Comparison of ENCODE assay signal across 20 cellular contexts in genomic region chr9:69252436-69252835, GRCh38.
DNase-seq lines count a peak whose midpoint lies in the region; ATAC-seq, FAIRE-seq and TF ChIP-seq lines count a peak whose summit lies in the region.
"Had no signal": no experiment of that assay in that cellular context is flagged by ENCODE, and none has a peak within 500 bp of the region (broad histone marks: within the 10 kb centered on the region; RNA-seq: fewer than 3 reads in every experiment).

No MANE protein-coding gene starts in this region.

- H3K27ac Mint-ChIP-seq in dendritic cell treated with granulocyte-macrophage colony-stimulating factor and Interleukin-4, amounts not matched to agents 40 ng/mL and 50 ng/mL, for 4 days, result peak overlapping the region; percentile 30
- H3K27ac Mint-ChIP-seq in progenitor cell of endocrine pancreas, result peak overlapping the region; percentile 62
- H3K27ac Mint-ChIP-seq: CD4-positive, CD25-positive, alpha-beta regulatory T cell had no signal

- no peaks in the 10 kb centered on the region for H4K20me1 ChIP-seq in keratinocyte (ENCODE audit: control insufficient read depth, extremely low read depth, insufficient read depth, low read length)

- dilution Hi-C loops in keratinocyte (cut with MboI; ENCODE audit: extremely low pct_ligation_motif_present, low sequenced_read_pairs), result no loop called here

- H3K4me1 ChIP-seq in SJCRH30 (peaks cover 7% of the 10 kb centered on the region; the same call in 1 of the 2 replicates), keratinocyte (ENCODE audit: control insufficient read depth, extremely low read depth, insufficient read depth, low read length) (peaks cover 16% of the 10 kb centered on the region)

- H3K9me1 ChIP-seq in keratinocyte (ENCODE audit: control insufficient read depth, extremely low read depth, insufficient read depth, low read length), result no peaks in the 10 kb centered on the region

- H3K4me3 ChIP-seq in SJCRH30 (no peak overlapping the region), keratinocyte (ENCODE audit: control insufficient read depth in 2 of 3, extremely low read depth in 1 of 3, insufficient read depth in 2 of 3, low read depth in 1 of 3, low read length in 3 of 3) (no peak overlapping the region)
- H3K4me3 ChIP-seq: GM12878, GM23248, MG63 had no signal

- no peak overlapping the region for H3K4me3 Mint-ChIP-seq in dendritic cell treated with granulocyte-macrophage colony-stimulating factor and Interleukin-4, amounts not matched to agents 40 ng/mL and 50 ng/mL, for 4 days
- H3K4me3 Mint-ChIP-seq in progenitor cell of endocrine pancreas (ENCODE audit: low read depth), result no peak overlapping the region
- H3K4me3 Mint-ChIP-seq: CD4-positive, CD25-positive, alpha-beta regulatory T cell had no signal

- H3K27ac ChIP-seq in SJCRH30 (peak overlapping the region; percentile 5; the same call in 1 of the 2 replicates), keratinocyte (ENCODE audit: control insufficient read depth, insufficient read depth, low read length) (peak overlapping the region; percentile 62)
- H3K27ac ChIP-seq: GM23248, KMS-11 had no signal

- intact Hi-C loops in dendritic cell treated with granulocyte-macrophage colony-stimulating factor and Interleukin-4, amounts not matched to agents 40 ng/mL and 50 ng/mL, for 4 days (cut with micrococcal nuclease), result no loop called here

- H3K36me3 ChIP-seq in SJCRH30 (no peaks in the 10 kb centered on the region), keratinocyte (ENCODE audit: control insufficient read depth in 2 of 2, extremely low read depth in 1 of 2, insufficient read depth in 2 of 2, low read length in 2 of 2) (peaks cover 23 to 41% of the 10 kb centered on the region in 2 experiments)
- H3K36me3 ChIP-seq: MG63 had no signal

- H3K9me3 Mint-ChIP-seq in dendritic cell treated with granulocyte-macrophage colony-stimulating factor and Interleukin-4, amounts not matched to agents 40 ng/mL and 50 ng/mL, for 4 days, result no peaks in the 10 kb centered on the region
- no peaks in the 10 kb centered on the region for H3K9me3 Mint-ChIP-seq in progenitor cell of endocrine pancreas (ENCODE audit: low read depth)
- H3K9me3 Mint-ChIP-seq: CD4-positive, CD25-positive, alpha-beta regulatory T cell had no signal

- ATAC-seq in GM19351 (IDR thresholded peaks at IDR 0.05; ENCODE audit: unreplicated experiment) (no peak), HG02798 (IDR thresholded peaks at IDR 0.05; ENCODE audit: poor library complexity, unreplicated experiment) (no peak)
- ATAC-seq: GM12878 had no signal

- no peak for TF ChIP-seq CTCF in keratinocyte (optimal IDR thresholded peaks at IDR 0.05 in 1 of 3, IDR thresholded peaks at IDR 0.05 in 1 of 3, conservative IDR thresholded peaks at IDR 0.05 in 1 of 3; ENCODE audit: extremely low read depth in 1 of 3, insufficient read depth in 2 of 3, low read length in 3 of 3)
- TF ChIP-seq CTCF in progenitor cell of endocrine pancreas (IDR thresholded peaks at IDR 0.05; ENCODE audit: unreplicated experiment), result no peak

- no peaks in the 10 kb centered on the region for H3K27me3 ChIP-seq in SJCRH30
- no peaks in the 10 kb centered on the region for H3K27me3 ChIP-seq in keratinocyte (ENCODE audit: control insufficient read depth, extremely low read depth, insufficient read depth, low read length)
- H3K27me3 ChIP-seq: MG63 had no signal

- H2AFZ ChIP-seq in keratinocyte (ENCODE audit: control insufficient read depth, low read length), result no peak overlapping the region
- H2AFZ ChIP-seq: GM23248 had no signal

- no peaks in the 10 kb centered on the region for H3K27me3 Mint-ChIP-seq in dendritic cell treated with granulocyte-macrophage colony-stimulating factor and Interleukin-4, amounts not matched to agents 40 ng/mL and 50 ng/mL, for 4 days
- no peaks in the 10 kb centered on the region for H3K27me3 Mint-ChIP-seq in progenitor cell of endocrine pancreas
- H3K27me3 Mint-ChIP-seq: CD4-positive, CD25-positive, alpha-beta regulatory T cell had no signal

- H3K36me3 Mint-ChIP-seq in dendritic cell treated with granulocyte-macrophage colony-stimulating factor and Interleukin-4, amounts not matched to agents 40 ng/mL and 50 ng/mL, for 4 days (ENCODE audit: low read depth), result peaks cover 73% of the 10 kb centered on the region
- H3K36me3 Mint-ChIP-seq in progenitor cell of endocrine pancreas (ENCODE audit: insufficient read depth), result peaks cover 45% of the 10 kb centered on the region

- H3K4me2 ChIP-seq in keratinocyte (ENCODE audit: control insufficient read depth, extremely low read depth, insufficient read depth, low read depth, low read length), result peak overlapping the region; percentile 47
- H3K4me2 ChIP-seq: KMS-11 had no signal

- H3K9ac ChIP-seq in keratinocyte (ENCODE audit: control insufficient read depth, extremely low read depth, insufficient read depth, low read length), result no peak overlapping the region
- H3K9ac ChIP-seq: GM23248, KMS-11 had no signal

- no peaks in the 10 kb centered on the region for H3K79me2 ChIP-seq in keratinocyte (ENCODE audit: control insufficient read depth, insufficient read depth, low read length)

- DNase-seq in SJCRH30 (no peak), keratinocyte (ENCODE audit: low read depth, low spot score) (no peak), progenitor cell of endocrine pancreas (ENCODE audit: low spot score, unreplicated experiment) (no peak), HUDEP-2 (lab: John Stamatoyannopoulos, UW; ENCODE audit: unreplicated experiment in 76 of 76) (no peak), urothelium cell line (ENCODE audit: low spot score) (no peak)
- DNase-seq: ACHN; CD4-positive, CD25-positive, alpha-beta regulatory T cell; DMS79; MG63; NCI-H1105; NCI-H1694 treated with DMSO at 0.1 percent for 48 hours; NCI-H345; NCI-H69; SHP77 treated with DMSO at 0.1 percent for 48 hours had no signal

- peaks cover 26% of the 10 kb centered on the region for H3K4me1 Mint-ChIP-seq in dendritic cell treated with granulocyte-macrophage colony-stimulating factor and Interleukin-4, amounts not matched to agents 40 ng/mL and 50 ng/mL, for 4 days (ENCODE audit: low read depth)
- H3K4me1 Mint-ChIP-seq in progenitor cell of endocrine pancreas (ENCODE audit: low read depth), result peaks cover 10% of the 10 kb centered on the region
- H3K4me1 Mint-ChIP-seq: CD4-positive, CD25-positive, alpha-beta regulatory T cell had no signal

- H3K9me3 ChIP-seq in SJCRH30 (replicated peaks), result no peaks in the 10 kb centered on the region
- no peaks in the 10 kb centered on the region for H3K9me3 ChIP-seq in keratinocyte (ENCODE audit: control insufficient read depth, low read depth, low read length)
- H3K9me3 ChIP-seq: MG63 had no signal

- FAIRE-seq in keratinocyte (lab: Jason Lieb, UNC) (no peak), urothelium cell line (lab: Jason Lieb, UNC) (no peak)
- FAIRE-seq: GM12878 had no signal
